Comparison of ENCODE assay signal across 15 cellular contexts in genomic region chr7:111012152-111012551, GRCh38.
DNase-seq lines count a peak whose midpoint lies in the region; ATAC-seq lines count a peak whose summit lies in the region.
"Had no signal": no experiment of that assay in that cellular context is flagged by ENCODE, and none has a peak within 500 bp of the region (broad histone marks: within the 10 kb centered on the region; RNA-seq: fewer than 3 reads in every experiment).

No MANE protein-coding gene starts in this region.

- H2BK5ac ChIP-seq in mesendoderm (ENCODE audit: low read length): no peak overlapping the region

- H3K18ac ChIP-seq in mesendoderm (ENCODE audit: low read length): no peak overlapping the region

- no peaks in the 10 kb centered on the region for H3K79me1 ChIP-seq in mesendoderm (ENCODE audit: low read length)

- H2BK15ac ChIP-seq in mesendoderm (replicated peaks; ENCODE audit: low read depth): no peak overlapping the region

- DNase-seq in SIG-M5 treated with dmso at 0.1 percent for 504 hours (lab: John Stamatoyannopoulos, UW; ENCODE audit: unreplicated experiment): peak; percentile 9
- no peak for DNase-seq in SIG-M5 (lab: John Stamatoyannopoulos, UW)
- no peak for DNase-seq in CD4-positive, alpha-beta memory T cell
- no peak for DNase-seq in T-helper 17 cell
- DNase-seq in fibroblast of gingiva (ENCODE audit: low read depth): peak; percentile 9
- DNase-seq in amygdala (lab: John Stamatoyannopoulos, UW): no peak
- no peak for DNase-seq in mesendoderm
- no peak for DNase-seq in SKM-1 (lab: John Stamatoyannopoulos, UW; ENCODE audit: unreplicated experiment)
- DNase-seq: activated effector memory CD4-positive, alpha-beta T cell treated with Interleukin-2 at 50 U/mL for 16 hours; endodermal cell; mesenchymal stem cell; NCI-H1436; Peyer's patch had no signal

- H2BK120ac ChIP-seq in mesendoderm (ENCODE audit: low read depth, low read length): no peak overlapping the region

- H3K9me3 Mint-ChIP-seq in CD4-positive, alpha-beta memory T cell: no peaks in the 10 kb centered on the region
- H3K9me3 Mint-ChIP-seq: endodermal cell had no signal

- no CpG with 5 or more reads among the region's 2 CpGs for WGBS in mesendoderm (ENCODE audit: extremely low coverage, insufficient coverage, low lambda C conversion rate)

- H3K27me3 ChIP-seq in CD4-positive, alpha-beta memory T cell (ENCODE audit: insufficient read depth, low read length): no peaks in the 10 kb centered on the region
- no peaks in the 10 kb centered on the region for H3K27me3 ChIP-seq in mesendoderm (ENCODE audit: insufficient read depth, low read length, poor library complexity)
- H3K27me3 ChIP-seq: Peyer's patch, right atrium auricular region had no signal

- H3K79me2 ChIP-seq in mesendoderm (ENCODE audit: control insufficient read depth, insufficient read depth, low read length): no peaks in the 10 kb centered on the region

- H3K27ac ChIP-seq in CD4-positive, alpha-beta memory T cell (ENCODE audit: low read depth, low read length): peak overlapping the region; percentile 33
- H3K27ac ChIP-seq in mesendoderm (ENCODE audit: low read depth, low read length): no peak overlapping the region
- H3K27ac ChIP-seq: right atrium auricular region had no signal

- no peak overlapping the region for H3K56ac ChIP-seq in mesendoderm (ENCODE audit: low read length)

- H3K4me3 Mint-ChIP-seq in CD4-positive, alpha-beta memory T cell: peak overlapping the region in 4 of 8 donors; percentile 37 to 76 (median 72)
- H3K4me3 Mint-ChIP-seq in T-helper 17 cell: peak overlapping the region; percentile 90
- H3K4me3 Mint-ChIP-seq: endodermal cell had no signal

- H3K9me3 ChIP-seq in CD4-positive, alpha-beta memory T cell (ENCODE audit: control insufficient read depth in 1 of 2, low read length in 2 of 2): no peaks in the 10 kb centered on the region
- H3K9me3 ChIP-seq in T-helper 17 cell (ENCODE audit: control insufficient read depth, low read length, poor library complexity, severe bottlenecking): no peaks in the 10 kb centered on the region
- H3K9me3 ChIP-seq: Peyer's patch, right atrium auricular region had no signal

- H3K36me3 Mint-ChIP-seq in CD4-positive, alpha-beta memory T cell: no peaks in the 10 kb centered on the region
- no peaks in the 10 kb centered on the region for H3K36me3 Mint-ChIP-seq in T-helper 17 cell (ENCODE audit: low read depth)

- peaks cover 34 to 56% (median 47%) of the 10 kb centered on the region in 4 donors for H3K4me1 Mint-ChIP-seq in CD4-positive, alpha-beta memory T cell
- H3K4me1 Mint-ChIP-seq in T-helper 17 cell: peaks cover 42% of the 10 kb centered on the region

- no peak overlapping the region for H3K23ac ChIP-seq in mesendoderm (ENCODE audit: low read length)

- CTCF ChIA-PET in CD4-positive, alpha-beta memory T cell (lab: Charles Lee; ENCODE audit: partially characterized antibody): interaction anchor here (0.8 to 3.1 kb wide), 2 partner anchors 12 to 35 kb away, joined by 3 to 7 read pairs; no protein-coding TSS in a partner anchor

- no peak overlapping the region for H3K4ac ChIP-seq in mesendoderm (ENCODE audit: low read depth, low read length)

- no peak for ATAC-seq in T-helper 17 cell
- ATAC-seq: K562 had no signal

- no peak overlapping the region for H2AK5ac ChIP-seq in mesendoderm (ENCODE audit: low read length)

- H3K4me1 ChIP-seq in CD4-positive, alpha-beta memory T cell (ENCODE audit: insufficient read depth, low read length): peaks cover 62% of the 10 kb centered on the region
- no peaks in the 10 kb centered on the region for H3K4me1 ChIP-seq in mesendoderm (ENCODE audit: control insufficient read depth, low read depth, low read length)
- H3K4me1 ChIP-seq: right atrium auricular region had no signal

- intact Hi-C loops in CD4-positive, alpha-beta memory T cell (cut with micrococcal nuclease): loop anchor here (2.0 to 5.0 kb wide), 2 partner anchors 35 to 71 kb away; no protein-coding TSS in a partner anchor

- H3K4me2 ChIP-seq in mesendoderm (ENCODE audit: low read length): no peak overlapping the region

- H4K5ac ChIP-seq in mesendoderm (ENCODE audit: low read length): no peak overlapping the region

- H3K27ac Mint-ChIP-seq in CD4-positive, alpha-beta memory T cell: peak overlapping the region in 5 of 7 donors; percentile 67 to 91 (median 81)
- peak overlapping the region; percentile 98 for H3K27ac Mint-ChIP-seq in T-helper 17 cell
- H3K27ac Mint-ChIP-seq: endodermal cell had no signal

- no peak overlapping the region for H3K4me3 ChIP-seq in CD4-positive, alpha-beta memory T cell (ENCODE audit: low read length in 2 of 2)
- no peak overlapping the region for H3K4me3 ChIP-seq in mesendoderm (ENCODE audit: low read length)
- H3K4me3 ChIP-seq: K562, right atrium auricular region had no signal

- H3K27me3 Mint-ChIP-seq in CD4-positive, alpha-beta memory T cell: no peaks in the 10 kb centered on the region
- H3K27me3 Mint-ChIP-seq in T-helper 17 cell: no peaks in the 10 kb centered on the region

- no peak overlapping the region for H3K9ac ChIP-seq in mesendoderm (ENCODE audit: low read length)

- no peaks in the 10 kb centered on the region for H3K36me3 ChIP-seq in CD4-positive, alpha-beta memory T cell (ENCODE audit: insufficient read depth, low read length)
- no peaks in the 10 kb centered on the region for H3K36me3 ChIP-seq in mesendoderm (ENCODE audit: control insufficient read depth, insufficient read depth, low read length)
- H3K36me3 ChIP-seq: Peyer's patch, right atrium auricular region had no signal

- H4K8ac ChIP-seq in mesendoderm (ENCODE audit: low read depth, low read length): no peak overlapping the region

- POLR2A ChIA-PET in CD4-positive, alpha-beta memory T cell (lab: Charles Lee; ENCODE audit: partially characterized antibody): interaction anchor here (0.6 to 2.5 kb wide), 7 partner anchors 13 to 84 kb away, joined by 3 to 11 read pairs (median 6); no protein-coding TSS in a partner anchor

Comparison
In these comparisons a context has a peak if more than half of its experiments do, and no peak if none do; other contexts are left out.
1. DNase-seq: peak in SIG-M5 treated with dmso at 0.1 percent for 504 hours (single experiment) and fibroblast of gingiva (single experiment); none in SIG-M5 (single experiment), CD4-positive, alpha-beta memory T cell (0 of 5), T-helper 17 cell (0 of 3), amygdala (0 of 56), mesendoderm (single experiment) and SKM-1 (single experiment).